1 cellular context compared by ENCODE assay signal in genomic region chr12:57514246-57514645, GRCh38. TPM values are rescaled to one million over a fixed set of nuclear protein-coding genes. Genes with fewer than 3 reads are reported as not detected.
"Had no signal": no experiment of that assay in that cellular context is flagged by ENCODE, and none has a peak within 500 bp of the region (broad histone marks: within the 10 kb centered on the region; RNA-seq: fewer than 3 reads in every experiment).

No MANE protein-coding gene starts in this region.

RNA-seq across cellular contexts. Expression of gene ARHGAP9, which starts 34.6 kb away (rescaled TPM):
- polyA plus RNA-seq: neural cell had no signal
